ENCODE assay signal across 9 cellular contexts in the genomic region with DNA sequence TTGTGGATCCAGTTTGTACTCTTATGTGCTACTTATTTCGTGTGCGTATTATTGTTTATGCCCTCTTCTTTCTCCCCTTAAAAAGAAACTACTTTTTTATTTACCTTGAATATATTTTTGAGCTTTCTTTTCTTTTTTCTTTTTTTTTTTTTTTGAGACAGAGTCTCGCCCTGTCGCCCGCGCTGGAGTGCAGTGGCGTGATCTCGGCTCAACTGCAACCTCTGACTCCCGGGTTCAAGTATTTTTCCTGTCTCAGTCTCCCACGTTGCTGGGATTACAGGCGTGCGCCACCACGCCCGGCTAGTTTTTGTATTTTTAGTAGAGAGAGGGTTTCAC. TPM values are rescaled to one million over a fixed set of nuclear protein-coding genes. Genes with fewer than 3 reads are reported as not detected.
DNase-seq lines count a peak whose midpoint lies in the region; ATAC-seq and TF ChIP-seq lines count a peak whose summit lies in the region.
"Had no signal": no experiment of that assay in that cellular context is flagged by ENCODE, and none has a peak within 500 bp of the region (broad histone marks: within the 10 kb centered on the region; RNA-seq: fewer than 3 reads in every experiment).

No MANE protein-coding gene starts in this region.

- peaks cover 0 to 45% (median 10%) of the 10 kb centered on the region in 3 donors for H3K4me1 ChIP-seq in gastroesophageal sphincter
- H3K4me1 ChIP-seq in sigmoid colon, result peaks cover 0 to 24% (median 21%) of the 10 kb centered on the region in 4 donors

- ATAC-seq in T-cell (replicated peaks in 1 of 4) (no peak), gastroesophageal sphincter (no peak), GM18520 (IDR thresholded peaks at IDR 0.05; ENCODE audit: unreplicated experiment) (no peak), HG02981 (IDR thresholded peaks at IDR 0.05; ENCODE audit: unreplicated experiment) (no peak)

- H3K36me3 ChIP-seq in gastroesophageal sphincter, result peaks cover 0 to 4% of the 10 kb centered on the region in 2 donors
- peaks cover 0 to 5% (median 0%) of the 10 kb centered on the region in 4 donors for H3K36me3 ChIP-seq in sigmoid colon

- TF ChIP-seq CTCF in GM12875 (IDR thresholded peaks at IDR 0.05; ENCODE audit: borderline replicate concordance, insufficient read depth, low read depth, low read length) (no peak), gastroesophageal sphincter (IDR thresholded peaks at IDR 0.05) (no peak), sigmoid colon (IDR thresholded peaks at IDR 0.05) (no peak)

- H3K27me3 Mint-ChIP-seq in T-cell, result no peaks in the 10 kb centered on the region

- TF ChIP-seq POLR2A in gastroesophageal sphincter (IDR thresholded peaks at IDR 0.05) (no peak), sigmoid colon (IDR thresholded peaks at IDR 0.05) (no peak)

- H3K4me1 Mint-ChIP-seq in T-cell, result peaks cover 54 to 67% (median 59%) of the 10 kb centered on the region in 3 donors

- H3K9me3 ChIP-seq in gastroesophageal sphincter (no peaks in the 10 kb centered on the region), sigmoid colon (no peaks in the 10 kb centered on the region)

- H3K4me3 Mint-ChIP-seq in T-cell, result peak overlapping the region; percentile 89 to 99 (median 98)

- H3K27ac ChIP-seq in gastroesophageal sphincter, result peak overlapping the region; percentile 43 to 98 (median 92)
- H3K27ac ChIP-seq in sigmoid colon, result peak overlapping the region; percentile 91 to 98 (median 94)

- peak overlapping the region; percentile 93 for H3K4me3 ChIP-seq in GM12875 (ENCODE audit: low read depth, low read length)
- H3K4me3 ChIP-seq in gastroesophageal sphincter, result peak overlapping the region; percentile 63 to 81
- peak overlapping the region; percentile 11 to 90 (median 74) for H3K4me3 ChIP-seq in sigmoid colon

- H3K9me3 Mint-ChIP-seq in T-cell, result no peaks in the 10 kb centered on the region

- WGBS in gastroesophageal sphincter (ENCODE audit: low coverage in 1 of 2), 2 donors, result 49 to 59% methylated on average over 5 to 10 of the region's 14 CpGs
- WGBS in sigmoid colon, 2 donors, result 17 to 65% methylated on average over 14 of the region's 14 CpGs

- H3K27me3 ChIP-seq in gastroesophageal sphincter (no peaks in the 10 kb centered on the region), sigmoid colon (no peaks in the 10 kb centered on the region)

- no peak for DNase-seq in T-cell
- DNase-seq in sigmoid colon, result no peak
- DNase-seq in middle frontal gyrus (ENCODE audit: extremely low spot score, low spot score), result no peak
- no peak for DNase-seq in NCI-H2171 treated with DMSO at 0.1 percent for 48 hours (lab: John Stamatoyannopoulos, UW)
- DNase-seq: NCI-H526 treated with DMSO at 0.1 percent for 48 hours had no signal

- CTCF ChIA-PET in T-cell (lab: Charles Lee), result interaction anchor here (0.6 to 1.5 kb wide), 5 partner anchors 18 to 272 kb away, joined by 3 to 8 read pairs (median 5); partner anchors contain the start of gene RPSA (in 1 of the 2)

- intact Hi-C loops in sigmoid colon (cut with DNase I), result loop anchor here (1.0 to 10.0 kb wide), 6 partner anchors 22 to 1600 kb away; partner anchors contain the start of genes RPL14 and RPSA

- H3K27ac Mint-ChIP-seq in T-cell, result peak overlapping the region; percentile 51 to 100

- H3K36me3 Mint-ChIP-seq in T-cell, result peaks cover 7% of the 10 kb centered on the region

- no peak for TF ChIP-seq EP300 in gastroesophageal sphincter (IDR thresholded peaks at IDR 0.05)
- TF ChIP-seq EP300 in sigmoid colon (IDR thresholded peaks at IDR 0.05), result no peak

- POLR2A ChIA-PET in T-cell (lab: Charles Lee), result interaction anchor here (0.5 to 1.0 kb wide), 7 partner anchors 17 to 927 kb away, joined by 3 to 6 read pairs (median 4); partner anchors contain the start of gene RPSA (in 1 of the 2)

RNA-seq across cellular contexts. Expression of gene SLC25A38, which starts 1.5 kb away (rescaled TPM):
- total RNA-seq in T-cell, result 10 to 100 TPM; 40.2 to 53.6 (median 46.5) TPM
- total RNA-seq in gastroesophageal sphincter, result 10 to 100 TPM; 24.9 to 44.8 (median 28.5) TPM
- 10 to 100 TPM; 25.8 to 32.6 (median 27.5) TPM for total RNA-seq in sigmoid colon
- 10 to 100 TPM; 33.1 to 39.0 (median 36.4) TPM for polyA plus RNA-seq in sigmoid colon

RNA-seq across cellular contexts. Expression of gene RPSA, which starts 21.9 kb away (rescaled TPM):
- total RNA-seq in T-cell, result 1,000 to 10,000 TPM; 1,722 to 2,107 (median 1,965) TPM
- 1,000 to 10,000 TPM in 2 of 4 donors, 100 to 1,000 TPM in 2; 637 to 1,292 (median 907) TPM for total RNA-seq in gastroesophageal sphincter
- 1,000 to 10,000 TPM; 1,024 to 1,538 (median 1,324) TPM for total RNA-seq in sigmoid colon
- 1,000 to 10,000 TPM; 1,714 to 2,115 (median 1,937) TPM for polyA plus RNA-seq in sigmoid colon

RNA-seq across cellular contexts. Expression of gene CCR8, which starts 55.1 kb away (rescaled TPM):
- total RNA-seq in T-cell (1 to 10 TPM; 1.9 to 6.7 (median 2.8) TPM), gastroesophageal sphincter (not detected), sigmoid colon (not detected)
- polyA plus RNA-seq in sigmoid colon, result under 1 TPM in 1 of 3 donors, not detected in 2; 0.93 TPM
